Comparison of ENCODE assay signal across 8 cellular contexts in the genomic region with DNA sequence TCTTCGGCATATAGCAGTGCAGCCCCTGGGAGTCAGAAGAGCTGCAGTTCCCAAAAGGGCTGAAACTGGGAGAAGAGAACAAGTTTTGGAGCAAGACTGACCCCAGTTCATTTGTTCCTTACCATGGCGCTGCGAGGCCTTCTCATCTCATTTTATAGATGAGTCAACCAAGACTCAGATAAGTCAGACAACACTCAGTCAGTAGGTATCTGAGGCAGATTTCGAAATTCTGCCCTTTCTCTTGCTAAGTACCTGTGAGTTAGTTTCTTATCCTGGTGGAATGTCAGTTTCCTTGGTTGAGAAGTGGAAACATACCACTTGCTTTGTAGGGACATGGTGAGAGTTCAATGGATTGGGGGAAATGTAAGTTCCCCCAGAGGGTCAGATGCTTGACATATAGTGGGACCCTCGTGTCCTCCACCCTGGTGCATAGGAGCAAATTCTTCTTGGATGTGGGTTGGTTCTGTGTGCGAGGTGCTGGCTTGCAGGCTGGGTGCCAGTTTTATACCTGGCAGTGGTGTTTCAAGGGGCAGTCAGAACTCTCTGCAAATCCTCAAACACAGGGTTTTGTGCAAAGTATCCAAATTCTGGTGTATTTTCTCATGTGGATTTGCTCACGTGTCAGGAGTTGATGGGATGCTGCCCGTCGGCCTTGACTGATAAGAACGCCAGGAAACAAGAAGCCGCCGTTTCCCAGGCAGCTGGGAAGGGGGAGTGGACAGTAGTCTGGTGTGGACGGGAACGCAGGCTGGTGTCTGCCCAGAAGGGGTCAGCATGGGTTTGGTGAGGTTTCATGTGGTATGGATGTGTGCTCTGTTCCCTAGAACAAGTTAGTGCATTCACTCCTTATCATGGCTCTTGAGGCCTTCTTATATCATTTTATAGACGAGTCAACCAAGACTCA.
DNase-seq lines count a peak whose midpoint lies in the region; TF ChIP-seq lines count a peak whose summit lies in the region.
"Had no signal": no experiment of that assay in that cellular context is flagged by ENCODE, and none has a peak within 500 bp of the region (broad histone marks: within the 10 kb centered on the region; RNA-seq: fewer than 3 reads in every experiment).

No MANE protein-coding gene starts in this region.

- H3K4me3 ChIP-seq in adipocyte (ENCODE audit: low read length) (peak overlapping the region; percentile 84), testis (no peak overlapping the region)

- 55 to 56% methylated on average over 15 of the region's 15 CpGs for WGBS in testis, 2 donors

- peak overlapping the region in 1 of 2 donors; percentile 15 for H3K27ac ChIP-seq in testis
- H3K27ac ChIP-seq: neutrophil had no signal

- H3K9me3 Mint-ChIP-seq in activated naive CD4-positive, alpha-beta T cell treated with anti-CD3 and anti-CD28 coated beads, Interleukin-2, amount 10 ng/mL, durations not matched to agents 7 days and 5 days, result no peaks in the 10 kb centered on the region

- H3K27me3 ChIP-seq in adipocyte (replicated peaks; ENCODE audit: control insufficient read depth, insufficient read depth, low read length) (no peaks in the 10 kb centered on the region), testis (no peaks in the 10 kb centered on the region)

- TF ChIP-seq POLR2A in testis (IDR thresholded peaks at IDR 0.05), result no peak

- CTCF ChIA-PET in activated naive CD4-positive, alpha-beta T cell treated with anti-CD3 and anti-CD28 coated beads, Interleukin-2, amount 10 ng/mL, durations not matched to agents 7 days and 5 days (lab: Charles Lee), result no interaction called here

- H3K9me3 ChIP-seq in adipocyte (ENCODE audit: control insufficient read depth, low read length) (no peaks in the 10 kb centered on the region), testis (no peaks in the 10 kb centered on the region)
- H3K9me3 ChIP-seq: neutrophil had no signal

- H3K27me3 Mint-ChIP-seq in activated naive CD4-positive, alpha-beta T cell treated with anti-CD3 and anti-CD28 coated beads, Interleukin-2, amount 10 ng/mL, durations not matched to agents 7 days and 5 days, result peaks cover 95% of the 10 kb centered on the region

- H3K4me1 ChIP-seq in adipocyte (ENCODE audit: control insufficient read depth, insufficient read depth, low read length), result peaks cover 58% of the 10 kb centered on the region
- peaks cover 66% of the 10 kb centered on the region for H3K4me1 ChIP-seq in testis

- DNase-seq in HS-27A (ENCODE audit: low read depth) (peak; percentile 51), adipocyte (ENCODE audit: low read depth) (peak; percentile 80), islet precursor cell (peak; percentile 88), testis (peak; percentile 92), NOMO-1 treated with DMSO at 0.1 percent for 48 hours (lab: John Stamatoyannopoulos, UW; ENCODE audit: unreplicated experiment) (no peak), NCI-H748 (lab: John Stamatoyannopoulos, UW; ENCODE audit: unreplicated experiment) (no peak)
- no peak for DNase-seq in activated naive CD4-positive, alpha-beta T cell treated with anti-CD3 and anti-CD28 coated beads, Interleukin-2, amount 10 ng/mL, durations not matched to agents 7 days and 5 days

- intact Hi-C loops in testis (cut with DNase I; ENCODE audit: low total_unique reads), result no loop called here

- peak overlapping the region; percentile 84 for H3K9ac ChIP-seq in adipocyte (ENCODE audit: low read length)

- H3K36me3 ChIP-seq in adipocyte (ENCODE audit: control insufficient read depth, insufficient read depth, low read length, severe bottlenecking) (peaks cover 7% of the 10 kb centered on the region), testis (ENCODE audit: low read depth, missing control alignments) (no peaks in the 10 kb centered on the region)
- H3K36me3 ChIP-seq: neutrophil had no signal

- TF ChIP-seq CTCF in testis (IDR thresholded peaks at IDR 0.05), result peak in 1 of 3 experiments; percentile 4

- H3K4me3 Mint-ChIP-seq in activated naive CD4-positive, alpha-beta T cell treated with anti-CD3 and anti-CD28 coated beads, Interleukin-2, amount 10 ng/mL, durations not matched to agents 7 days and 5 days, result no peak overlapping the region

- no peaks in the 10 kb centered on the region for H3K4me1 Mint-ChIP-seq in activated naive CD4-positive, alpha-beta T cell treated with anti-CD3 and anti-CD28 coated beads, Interleukin-2, amount 10 ng/mL, durations not matched to agents 7 days and 5 days

- H3K36me3 Mint-ChIP-seq in activated naive CD4-positive, alpha-beta T cell treated with anti-CD3 and anti-CD28 coated beads, Interleukin-2, amount 10 ng/mL, durations not matched to agents 7 days and 5 days, result no peaks in the 10 kb centered on the region

- no peak overlapping the region for H3K27ac Mint-ChIP-seq in activated naive CD4-positive, alpha-beta T cell treated with anti-CD3 and anti-CD28 coated beads, Interleukin-2, amount 10 ng/mL, durations not matched to agents 7 days and 5 days

Comparison
In these comparisons a context has a peak if more than half of its experiments do, and no peak if none do; other contexts are left out.
1. DNase-seq: peak in HS-27A (single experiment), adipocyte (single experiment), islet precursor cell (single experiment) and testis (single experiment); none in activated naive CD4-positive, alpha-beta T cell treated with anti-CD3 and anti-CD28 coated beads, Interleukin-2, amount 10 ng/mL, durations not matched to agents 7 days and 5 days (single experiment), NOMO-1 treated with DMSO at 0.1 percent for 48 hours (single experiment) and NCI-H748 (single experiment).